In genomic region chr11:10307411-10308207, GRCh38 we compare ENCODE assay signal across 1 cellular context.
TF ChIP-seq lines count a peak whose summit lies in the region.

No MANE protein-coding gene starts in this region.

TF ChIP-seq in HepG2, 621 proteins besides CTCF, POLR2A, EP300 and RAD21 (continued from another document and continues in another):
- TF ChIP-seq, protein P1, sequence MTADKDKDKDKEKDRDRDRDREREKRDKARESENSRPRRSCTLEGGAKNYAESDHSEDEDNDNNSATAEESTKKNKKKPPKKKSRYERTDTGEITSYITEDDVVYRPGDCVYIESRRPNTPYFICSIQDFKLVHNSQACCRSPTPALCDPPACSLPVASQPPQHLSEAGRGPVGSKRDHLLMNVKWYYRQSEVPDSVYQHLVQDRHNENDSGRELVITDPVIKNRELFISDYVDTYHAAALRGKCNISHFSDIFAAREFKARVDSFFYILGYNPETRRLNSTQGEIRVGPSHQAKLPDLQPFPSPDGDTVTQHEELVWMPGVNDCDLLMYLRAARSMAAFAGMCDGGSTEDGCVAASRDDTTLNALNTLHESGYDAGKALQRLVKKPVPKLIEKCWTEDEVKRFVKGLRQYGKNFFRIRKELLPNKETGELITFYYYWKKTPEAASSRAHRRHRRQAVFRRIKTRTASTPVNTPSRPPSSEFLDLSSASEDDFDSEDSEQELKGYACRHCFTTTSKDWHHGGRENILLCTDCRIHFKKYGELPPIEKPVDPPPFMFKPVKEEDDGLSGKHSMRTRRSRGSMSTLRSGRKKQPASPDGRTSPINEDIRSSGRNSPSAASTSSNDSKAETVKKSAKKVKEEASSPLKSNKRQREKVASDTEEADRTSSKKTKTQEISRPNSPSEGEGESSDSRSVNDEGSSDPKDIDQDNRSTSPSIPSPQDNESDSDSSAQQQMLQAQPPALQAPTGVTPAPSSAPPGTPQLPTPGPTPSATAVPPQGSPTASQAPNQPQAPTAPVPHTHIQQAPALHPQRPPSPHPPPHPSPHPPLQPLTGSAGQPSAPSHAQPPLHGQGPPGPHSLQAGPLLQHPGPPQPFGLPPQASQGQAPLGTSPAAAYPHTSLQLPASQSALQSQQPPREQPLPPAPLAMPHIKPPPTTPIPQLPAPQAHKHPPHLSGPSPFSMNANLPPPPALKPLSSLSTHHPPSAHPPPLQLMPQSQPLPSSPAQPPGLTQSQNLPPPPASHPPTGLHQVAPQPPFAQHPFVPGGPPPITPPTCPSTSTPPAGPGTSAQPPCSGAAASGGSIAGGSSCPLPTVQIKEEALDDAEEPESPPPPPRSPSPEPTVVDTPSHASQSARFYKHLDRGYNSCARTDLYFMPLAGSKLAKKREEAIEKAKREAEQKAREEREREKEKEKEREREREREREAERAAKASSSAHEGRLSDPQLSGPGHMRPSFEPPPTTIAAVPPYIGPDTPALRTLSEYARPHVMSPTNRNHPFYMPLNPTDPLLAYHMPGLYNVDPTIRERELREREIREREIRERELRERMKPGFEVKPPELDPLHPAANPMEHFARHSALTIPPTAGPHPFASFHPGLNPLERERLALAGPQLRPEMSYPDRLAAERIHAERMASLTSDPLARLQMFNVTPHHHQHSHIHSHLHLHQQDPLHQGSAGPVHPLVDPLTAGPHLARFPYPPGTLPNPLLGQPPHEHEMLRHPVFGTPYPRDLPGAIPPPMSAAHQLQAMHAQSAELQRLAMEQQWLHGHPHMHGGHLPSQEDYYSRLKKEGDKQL (CRISPR knock-in tag; IDR thresholded peaks at IDR 0.05; ENCODE audit: low read depth): no peak
- TF ChIP-seq RBFOX2 (IDR thresholded peaks at IDR 0.05; ENCODE audit: low read depth, low read length) (peak; percentile 85), ZNF772 (CRISPR knock-in tag; IDR thresholded peaks at IDR 0.05) (peak; percentile 82), ARID2 (CRISPR knock-in tag; IDR thresholded peaks at IDR 0.05; ENCODE audit: borderline replicate concordance) (no peak; the same call in 1 of the 2 replicates), DMAP1 (CRISPR knock-in tag; IDR thresholded peaks at IDR 0.05) (no peak), ZNF501 (CRISPR knock-in tag; IDR thresholded peaks at IDR 0.05) (peak; percentile 75), HNF1A (IDR thresholded peaks at IDR 0.05; ENCODE audit: low read depth) (no peak), HNF1A (CRISPR knock-in tag; IDR thresholded peaks at IDR 0.05; ENCODE audit: borderline replicate concordance) (peak; percentile 8; the same call in 1 of the 2 replicates), ZNF251 (CRISPR knock-in tag; IDR thresholded peaks at IDR 0.05) (no peak), MXD3 (CRISPR knock-in tag; IDR thresholded peaks at IDR 0.05) (peak; percentile 36; the same call in 1 of the 2 replicates), CBFB (CRISPR knock-in tag; IDR thresholded peaks at IDR 0.05) (no peak; the same call in 1 of the 2 replicates), HOMEZ (CRISPR knock-in tag; IDR thresholded peaks at IDR 0.05; ENCODE audit: low read depth) (0 out of 2 replicates have a peak, but pooled peaks have one; percentile 11), TFDP2 (CRISPR knock-in tag; IDR thresholded peaks at IDR 0.05) (peak; percentile 44; the same call in 1 of the 2 replicates), ZNF646 (CRISPR knock-in tag; IDR thresholded peaks at IDR 0.05) (no peak), ZNF710 (CRISPR knock-in tag; IDR thresholded peaks at IDR 0.05; ENCODE audit: borderline replicate concordance) (peak; percentile 96; the same call in 1 of the 2 replicates), AKAP8 (CRISPR knock-in tag; IDR thresholded peaks at IDR 0.05) (no peak), SNAPC2 (CRISPR knock-in tag; IDR thresholded peaks at IDR 0.05) (no peak), HDAC1 (CRISPR knock-in tag; IDR thresholded peaks at IDR 0.05) (peak; percentile 75), ATF7-NPFF (CRISPR knock-in tag; IDR thresholded peaks at IDR 0.05; ENCODE audit: low read depth) (no peak; the same call in 1 of the 2 replicates), ETV5 (CRISPR knock-in tag; IDR thresholded peaks at IDR 0.05; ENCODE audit: borderline replicate concordance) (peak; percentile 53; the same call in 1 of the 2 replicates), SCMH1 (CRISPR knock-in tag; IDR thresholded peaks at IDR 0.05; ENCODE audit: borderline replicate concordance) (no peak)
- TF ChIP-seq, protein P2, sequence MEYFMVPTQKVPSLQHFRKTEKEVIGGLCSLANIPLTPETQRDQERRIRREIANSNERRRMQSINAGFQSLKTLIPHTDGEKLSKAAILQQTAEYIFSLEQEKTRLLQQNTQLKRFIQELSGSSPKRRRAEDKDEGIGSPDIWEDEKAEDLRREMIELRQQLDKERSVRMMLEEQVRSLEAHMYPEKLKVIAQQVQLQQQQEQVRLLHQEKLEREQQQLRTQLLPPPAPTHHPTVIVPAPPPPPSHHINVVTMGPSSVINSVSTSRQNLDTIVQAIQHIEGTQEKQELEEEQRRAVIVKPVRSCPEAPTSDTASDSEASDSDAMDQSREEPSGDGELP (IDR thresholded peaks at IDR 0.05; ENCODE audit: borderline replicate concordance, low read depth): peak; percentile 55; the same call in 1 of the 2 replicates
- TF ChIP-seq, protein P3, sequence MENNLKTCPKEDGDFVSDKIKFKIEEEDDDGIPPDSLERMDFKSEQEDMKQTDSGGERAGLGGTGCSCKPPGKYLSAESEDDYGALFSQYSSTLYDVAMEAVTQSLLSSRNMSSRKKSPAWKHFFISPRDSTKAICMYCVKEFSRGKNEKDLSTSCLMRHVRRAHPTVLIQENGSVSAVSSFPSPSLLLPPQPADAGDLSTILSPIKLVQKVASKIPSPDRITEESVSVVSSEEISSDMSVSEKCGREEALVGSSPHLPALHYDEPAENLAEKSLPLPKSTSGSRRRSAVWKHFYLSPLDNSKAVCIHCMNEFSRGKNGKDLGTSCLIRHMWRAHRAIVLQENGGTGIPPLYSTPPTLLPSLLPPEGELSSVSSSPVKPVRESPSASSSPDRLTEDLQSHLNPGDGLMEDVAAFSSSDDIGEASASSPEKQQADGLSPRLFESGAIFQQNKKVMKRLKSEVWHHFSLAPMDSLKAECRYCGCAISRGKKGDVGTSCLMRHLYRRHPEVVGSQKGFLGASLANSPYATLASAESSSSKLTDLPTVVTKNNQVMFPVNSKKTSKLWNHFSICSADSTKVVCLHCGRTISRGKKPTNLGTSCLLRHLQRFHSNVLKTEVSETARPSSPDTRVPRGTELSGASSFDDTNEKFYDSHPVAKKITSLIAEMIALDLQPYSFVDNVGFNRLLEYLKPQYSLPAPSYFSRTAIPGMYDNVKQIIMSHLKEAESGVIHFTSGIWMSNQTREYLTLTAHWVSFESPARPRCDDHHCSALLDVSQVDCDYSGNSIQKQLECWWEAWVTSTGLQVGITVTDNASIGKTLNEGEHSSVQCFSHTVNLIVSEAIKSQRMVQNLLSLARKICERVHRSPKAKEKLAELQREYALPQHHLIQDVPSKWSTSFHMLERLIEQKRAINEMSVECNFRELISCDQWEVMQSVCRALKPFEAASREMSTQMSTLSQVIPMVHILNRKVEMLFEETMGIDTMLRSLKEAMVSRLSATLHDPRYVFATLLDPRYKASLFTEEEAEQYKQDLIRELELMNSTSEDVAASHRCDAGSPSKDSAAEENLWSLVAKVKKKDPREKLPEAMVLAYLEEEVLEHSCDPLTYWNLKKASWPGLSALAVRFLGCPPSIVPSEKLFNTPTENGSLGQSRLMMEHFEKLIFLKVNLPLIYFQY (CRISPR knock-in tag; IDR thresholded peaks at IDR 0.05; ENCODE audit: borderline replicate concordance): peak; percentile 100
